8 cellular contexts compared by ENCODE assay signal in the genomic region with DNA sequence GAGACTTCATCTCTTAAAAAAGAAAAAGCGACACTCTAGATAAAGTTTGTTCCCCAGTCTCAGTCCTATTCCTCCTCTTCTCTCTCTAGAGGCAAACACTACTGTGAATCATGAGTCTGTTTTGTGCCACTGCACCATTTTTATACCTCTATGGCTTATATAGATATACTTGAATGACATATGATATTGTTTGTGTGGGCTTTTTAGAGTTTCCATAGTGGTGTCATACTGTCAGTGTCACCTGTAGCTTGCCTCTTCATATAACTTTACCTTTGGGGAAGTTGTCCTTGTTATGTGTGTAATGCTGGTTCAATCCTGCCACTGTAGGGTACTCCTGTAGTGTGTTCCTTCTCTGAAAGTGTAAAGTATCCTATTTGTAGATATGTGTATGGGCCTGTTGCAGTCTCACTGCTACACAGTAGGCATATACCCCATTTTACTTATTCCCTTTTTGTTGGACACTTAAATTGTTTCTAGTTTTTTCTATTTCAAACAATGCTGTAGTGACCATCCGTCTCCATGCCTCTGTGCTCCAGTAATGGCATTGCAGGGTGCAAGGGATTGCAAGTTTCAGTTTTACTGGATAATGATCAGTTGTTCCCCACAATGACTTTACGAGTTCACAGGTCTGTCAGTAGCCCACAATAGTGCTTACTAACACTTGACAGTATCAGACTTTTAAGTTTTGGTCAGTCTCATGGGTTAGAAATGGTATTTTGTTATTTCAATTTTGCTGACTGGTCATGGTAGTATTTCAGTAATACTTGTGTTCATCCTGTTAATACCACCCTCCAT. TPM values are rescaled to one million over a fixed set of nuclear protein-coding genes. Genes with fewer than 3 reads are reported as not detected.
DNase-seq lines count a peak whose midpoint lies in the region; ATAC-seq and TF ChIP-seq lines count a peak whose summit lies in the region.

No MANE protein-coding gene starts in this region.

- 37% methylated on average over 3 of the region's 3 CpGs for WGBS in prostate gland

- intact Hi-C loops in CD4-positive, alpha-beta T cell (cut with DNase I, micrococcal nuclease) = loop anchor here in 1 of 2 experiments (2.0 kb wide), 1 partner anchor 15 kb away; no protein-coding TSS in a partner anchor
- intact Hi-C loops in prostate gland (cut with DNase I) = no loop called here

- H3K36me3 ChIP-seq in prostate gland = no peaks in the 10 kb centered on the region

- H3K27ac Mint-ChIP-seq in CD4-positive, alpha-beta T cell = peak overlapping the region; percentile 97
- peak overlapping the region; percentile 87 for H3K27ac Mint-ChIP-seq in central memory CD8-positive, alpha-beta T cell (ENCODE audit: low read depth)
- H3K27ac Mint-ChIP-seq in natural killer cell treated with Interleukin-12 subunit alpha and Interleukin-12 subunit beta and Interleukin-15 and Interleukin-18, amount 100 ng/mL, for 72 hours = peak overlapping the region; percentile 56 to 91

- TF ChIP-seq CTCF in CD4-positive, alpha-beta T cell (IDR thresholded peaks at IDR 0.05) = no peak
- TF ChIP-seq CTCF in prostate gland (IDR thresholded peaks at IDR 0.05) = no peak

- DNase-seq in CD4-positive, alpha-beta T cell = no peak
- DNase-seq in OCI-M1 (lab: John Stamatoyannopoulos, UW) = peak; percentile 95
- DNase-seq in central memory CD8-positive, alpha-beta T cell (ENCODE audit: low spot score in 2 of 2) = no peak
- DNase-seq in natural killer cell treated with Interleukin-12 subunit alpha and Interleukin-12 subunit beta and Interleukin-15 and Interleukin-18, amount 100 ng/mL, for 72 hours (ENCODE audit: low spot score) = peak; percentile 70
- no peak for DNase-seq in NCI-H1105 treated with DMSO at 0.1 percent for 48 hours (lab: John Stamatoyannopoulos, UW)
- DNase-seq in NOMO-1 (lab: John Stamatoyannopoulos, UW; ENCODE audit: unreplicated experiment in 2 of 2) = no peak
- DNase-seq in prostate gland (ENCODE audit: low spot score) = no peak

- no peak for TF ChIP-seq POLR2A in prostate gland (IDR thresholded peaks at IDR 0.05)

- H3K27me3 Mint-ChIP-seq in CD4-positive, alpha-beta T cell = no peaks in the 10 kb centered on the region
- H3K27me3 Mint-ChIP-seq in central memory CD8-positive, alpha-beta T cell = no peaks in the 10 kb centered on the region
- no peaks in the 10 kb centered on the region for H3K27me3 Mint-ChIP-seq in natural killer cell treated with Interleukin-12 subunit alpha and Interleukin-12 subunit beta and Interleukin-15 and Interleukin-18, amount 100 ng/mL, for 72 hours

- peaks cover 4% of the 10 kb centered on the region for H3K4me1 ChIP-seq in prostate gland (replicated peaks)

- CTCF ChIA-PET in CD4-positive, alpha-beta T cell (lab: Charles Lee) = interaction anchor here (0.6 to 3.9 kb wide), 4 partner anchors 10 to 106 kb away, joined by 3 to 12 read pairs (median 4); no protein-coding TSS in a partner anchor

- ATAC-seq in CD4-positive, alpha-beta T cell (ENCODE audit: poor library complexity) = no peak
- ATAC-seq in central memory CD8-positive, alpha-beta T cell (replicated peaks; ENCODE audit: extremely low read depth, poor library complexity, severe bottlenecking) = no peak
- peak; percentile 49 to 69 for ATAC-seq in natural killer cell treated with Interleukin-12 subunit alpha and Interleukin-12 subunit beta and Interleukin-15 and Interleukin-18, amount 100 ng/mL, for 72 hours
- ATAC-seq in GM18520 (IDR thresholded peaks at IDR 0.05; ENCODE audit: unreplicated experiment) = no peak

- no peaks in the 10 kb centered on the region for H3K9me3 ChIP-seq in CD4-positive, alpha-beta T cell (ENCODE audit: control insufficient read depth, low read length)
- no peaks in the 10 kb centered on the region for H3K9me3 ChIP-seq in prostate gland

- POLR2A ChIA-PET in CD4-positive, alpha-beta T cell (lab: Charles Lee) = interaction anchor here (0.6 to 7.3 kb wide), 11 partner anchors 16 to 178 kb away, joined by 3 to 130 read pairs (median 15); a partner anchor contains a TSS

- peaks cover 74% of the 10 kb centered on the region for H3K36me3 Mint-ChIP-seq in CD4-positive, alpha-beta T cell (ENCODE audit: low read depth)
- H3K36me3 Mint-ChIP-seq in central memory CD8-positive, alpha-beta T cell (ENCODE audit: insufficient read depth) = peaks cover 42% of the 10 kb centered on the region
- peaks cover 20% of the 10 kb centered on the region for H3K36me3 Mint-ChIP-seq in natural killer cell treated with Interleukin-12 subunit alpha and Interleukin-12 subunit beta and Interleukin-15 and Interleukin-18, amount 100 ng/mL, for 72 hours

- H3K9me3 Mint-ChIP-seq in CD4-positive, alpha-beta T cell = no peaks in the 10 kb centered on the region
- no peaks in the 10 kb centered on the region for H3K9me3 Mint-ChIP-seq in central memory CD8-positive, alpha-beta T cell
- H3K9me3 Mint-ChIP-seq in natural killer cell treated with Interleukin-12 subunit alpha and Interleukin-12 subunit beta and Interleukin-15 and Interleukin-18, amount 100 ng/mL, for 72 hours = no peaks in the 10 kb centered on the region

- H3K4me1 Mint-ChIP-seq in CD4-positive, alpha-beta T cell (ENCODE audit: low read depth) = peaks cover 83% of the 10 kb centered on the region
- peaks cover 63% of the 10 kb centered on the region for H3K4me1 Mint-ChIP-seq in central memory CD8-positive, alpha-beta T cell
- peaks cover 50 to 66% of the 10 kb centered on the region in 2 donors for H3K4me1 Mint-ChIP-seq in natural killer cell treated with Interleukin-12 subunit alpha and Interleukin-12 subunit beta and Interleukin-15 and Interleukin-18, amount 100 ng/mL, for 72 hours (ENCODE audit: low read depth in 2 of 2)

- H3K27me3 ChIP-seq in CD4-positive, alpha-beta T cell (ENCODE audit: control insufficient read depth, insufficient read depth, low read length) = no peaks in the 10 kb centered on the region
- no peaks in the 10 kb centered on the region for H3K27me3 ChIP-seq in prostate gland (replicated peaks; ENCODE audit: insufficient read depth)

- peak overlapping the region; percentile 33 for H3K27ac ChIP-seq in CD4-positive, alpha-beta T cell (ENCODE audit: low read depth, low read length)
- no peak overlapping the region for H3K27ac ChIP-seq in prostate gland

- no peak overlapping the region for H3K4me3 ChIP-seq in prostate gland

- H3K4me3 Mint-ChIP-seq in CD4-positive, alpha-beta T cell = peak overlapping the region; percentile 85
- H3K4me3 Mint-ChIP-seq in central memory CD8-positive, alpha-beta T cell = peak overlapping the region; percentile 64
- peak overlapping the region; percentile 94 for H3K4me3 Mint-ChIP-seq in natural killer cell treated with Interleukin-12 subunit alpha and Interleukin-12 subunit beta and Interleukin-15 and Interleukin-18, amount 100 ng/mL, for 72 hours

RNA-seq across cellular contexts. Expression of a gene that starts 2.7 kb away (rescaled TPM):
- 100 to 1,000 TPM in 1 of 2 experiments, 10 to 100 TPM in 1; 97.1 to 101 TPM for total RNA-seq in CD4-positive, alpha-beta T cell
- total RNA-seq in natural killer cell treated with Interleukin-12 subunit alpha and Interleukin-12 subunit beta and Interleukin-15 and Interleukin-18, amount 100 ng/mL, for 72 hours = 10 to 100 TPM; 64.7 to 92.4 TPM
- 100 to 1,000 TPM in 1 of 2 donors, 10 to 100 TPM in 1; 77.9 to 108 TPM for total RNA-seq in prostate gland

RNA-seq across cellular contexts. Expression of a gene that starts 33.3 kb away (rescaled TPM):
- under 1 TPM; 0.47 to 0.52 TPM for total RNA-seq in CD4-positive, alpha-beta T cell
- not detected for total RNA-seq in natural killer cell treated with Interleukin-12 subunit alpha and Interleukin-12 subunit beta and Interleukin-15 and Interleukin-18, amount 100 ng/mL, for 72 hours
- total RNA-seq in prostate gland = 1 to 10 TPM in 1 of 2 donors, under 1 TPM in 1; 0.91 to 3.2 TPM

Comparison
In these comparisons a context has a peak if more than half of its experiments do, and no peak if none do; other contexts are left out.
1. ATAC-seq: peak in natural killer cell treated with Interleukin-12 subunit alpha and Interleukin-12 subunit beta and Interleukin-15 and Interleukin-18, amount 100 ng/mL, for 72 hours (2 of 2); none in CD4-positive, alpha-beta T cell (single experiment), central memory CD8-positive, alpha-beta T cell (single experiment) and GM18520 (single experiment).
2. DNase-seq: peak in OCI-M1 (single experiment) and natural killer cell treated with Interleukin-12 subunit alpha and Interleukin-12 subunit beta and Interleukin-15 and Interleukin-18, amount 100 ng/mL, for 72 hours (single experiment); none in CD4-positive, alpha-beta T cell (0 of 10), central memory CD8-positive, alpha-beta T cell (0 of 2), NCI-H1105 treated with DMSO at 0.1 percent for 48 hours (single experiment), NOMO-1 (0 of 2) and prostate gland (single experiment).
3. Peak in every context shown above with its lines, with median percentiles within 50 percentile points of each other: H3K27ac Mint-ChIP-seq and H3K4me3 Mint-ChIP-seq.